Comparison of ENCODE assay signal across 13 cellular contexts in genomic region chr21:36693144-36694040, GRCh38. TPM values are rescaled to one million over a fixed set of nuclear protein-coding genes. Genes with fewer than 3 reads are reported as not detected.
DNase-seq lines count a peak whose midpoint lies in the region; ATAC-seq and TF ChIP-seq lines count a peak whose summit lies in the region.
"Had no signal": no experiment of that assay in that cellular context is flagged by ENCODE, and none has a peak within 500 bp of the region (broad histone marks: within the 10 kb centered on the region; RNA-seq: fewer than 3 reads in every experiment).

No MANE protein-coding gene starts in this region.

- H3K4me3 Mint-ChIP-seq in stimulated activated memory B cell treated with anti-CD40 and anti-IgM and Interleukin-4, amounts not matched to agents 10 μg/mL and 1 μg/mL and 100 μg/mL, for 72 hours = no peak overlapping the region

- H3K27me3 ChIP-seq in SK-N-SH (ENCODE audit: insufficient read depth) (peaks cover 94% of the 10 kb centered on the region), hepatocyte (peaks cover 98% of the 10 kb centered on the region)

- H3K4me1 ChIP-seq in SK-N-SH (ENCODE audit: control insufficient read depth in 1 of 2, insufficient read depth in 2 of 2, low read depth in 1 of 2, low read length in 1 of 2) (no peaks in the 10 kb centered on the region; a peak in 1 of 4 replicates), hepatocyte (ENCODE audit: insufficient read depth) (peaks cover 4% of the 10 kb centered on the region)

- ATAC-seq in stimulated activated memory B cell treated with anti-CD40 and anti-IgM and Interleukin-4, amounts not matched to agents 10 μg/mL and 1 μg/mL and 100 μg/mL, for 72 hours = no peak
- ATAC-seq in GM18511 (IDR thresholded peaks at IDR 0.05; ENCODE audit: unreplicated experiment) = no peak
- ATAC-seq: left ventricle myocardium superior had no signal

- DNase-seq in activated CD8-positive, alpha-beta memory T cell treated with anti-CD3 and anti-CD28 coated beads, Interleukin-2, amount 50 U/mL, for 48 hours = peak; percentile 54
- no peak for DNase-seq in activated CD8-positive, alpha-beta memory T cell treated with anti-CD3 and anti-CD28 coated beads for 24 hours
- DNase-seq in SK-N-SH (peak; percentile 55), hepatocyte (ENCODE audit: low spot score) (no peak), retinal pigment epithelial cell (ENCODE audit: low read depth) (no peak), SIG-M5 treated with dmso at 0.1 percent for 504 hours (lab: John Stamatoyannopoulos, UW; ENCODE audit: unreplicated experiment) (no peak)
- DNase-seq: left ventricle myocardium superior, NCI-H1092 treated with DMSO at 0.1 percent for 48 hours, T-cell had no signal

- H3K9me3 Mint-ChIP-seq in stimulated activated memory B cell treated with anti-CD40 and anti-IgM and Interleukin-4, amounts not matched to agents 10 μg/mL and 1 μg/mL and 100 μg/mL, for 72 hours = peaks cover 2% of the 10 kb centered on the region
- H3K9me3 Mint-ChIP-seq: T-cell had no signal

- TF ChIP-seq RAD21 in SK-N-SH (IDR thresholded peaks at IDR 0.05; ENCODE audit: low read length) = peak; percentile 14; the same call in 1 of the 2 replicates

- H3F3A ChIP-seq in SK-N-SH (replicated peaks; ENCODE audit: insufficient read depth) = no peaks in the 10 kb centered on the region

- 0 out of 2 replicates have a peak, but pooled peaks cover 3% of the 10 kb centered on the region for H3K9me3 ChIP-seq in SK-N-SH
- H3K9me3 ChIP-seq in hepatocyte (ENCODE audit: low read depth) = no peaks in the 10 kb centered on the region

- peaks cover 94% of the 10 kb centered on the region for H3K27me3 Mint-ChIP-seq in stimulated activated memory B cell treated with anti-CD40 and anti-IgM and Interleukin-4, amounts not matched to agents 10 μg/mL and 1 μg/mL and 100 μg/mL, for 72 hours

- 23% methylated on average over 32 of the region's 74 CpGs for WGBS in SK-N-SH (ENCODE audit: low lambda C conversion rate)
- 3% methylated on average over 74 of the region's 74 CpGs for WGBS in hepatocyte (ENCODE audit: low lambda C conversion rate, missing lambda C conversion rate)

- POLR2A ChIA-PET in SK-N-SH (lab: Yijun Ruan, JAX) = no interaction called here

- H3K4me2 ChIP-seq in SK-N-SH (no peak overlapping the region), hepatocyte (peak overlapping the region; percentile 62)

- no peaks in the 10 kb centered on the region for H3K4me1 Mint-ChIP-seq in stimulated activated memory B cell treated with anti-CD40 and anti-IgM and Interleukin-4, amounts not matched to agents 10 μg/mL and 1 μg/mL and 100 μg/mL, for 72 hours

- H3K36me3 Mint-ChIP-seq in stimulated activated memory B cell treated with anti-CD40 and anti-IgM and Interleukin-4, amounts not matched to agents 10 μg/mL and 1 μg/mL and 100 μg/mL, for 72 hours = no peaks in the 10 kb centered on the region
- H3K36me3 Mint-ChIP-seq: T-cell had no signal

- H3K36me3 ChIP-seq in SK-N-SH (replicated peaks in 1 of 2; ENCODE audit: control insufficient read depth in 1 of 2, insufficient read depth in 2 of 2, low read length in 1 of 2) (no peaks in the 10 kb centered on the region), hepatocyte (replicated peaks; ENCODE audit: insufficient read depth, low read depth) (no peaks in the 10 kb centered on the region)

- TF ChIP-seq CTCF in SK-N-SH (IDR thresholded peaks at IDR 0.05) = peak; percentile 41
- peak; percentile 36 for TF ChIP-seq CTCF in hepatocyte (IDR thresholded peaks at IDR 0.05; ENCODE audit: poor library complexity)
- TF ChIP-seq CTCF in retinal pigment epithelial cell (conservative IDR thresholded peaks at IDR 0.05; ENCODE audit: low read depth, low read length) = peak; percentile 48

- H4K20me1 ChIP-seq in SK-N-SH (ENCODE audit: insufficient read depth) = peaks cover 23% of the 10 kb centered on the region; the same call in 1 of the 2 replicates
- H4K20me1 ChIP-seq in hepatocyte (ENCODE audit: insufficient read depth, poor library complexity, severe bottlenecking) = no peaks in the 10 kb centered on the region

- H3K79me2 ChIP-seq in SK-N-SH (ENCODE audit: insufficient read depth) = no peaks in the 10 kb centered on the region
- no peaks in the 10 kb centered on the region for H3K79me2 ChIP-seq in hepatocyte

- TF ChIP-seq EP300 in SK-N-SH (IDR thresholded peaks at IDR 0.05; ENCODE audit: borderline replicate concordance in 1 of 2, low read depth in 1 of 2, low read length in 1 of 2) = no peak

- CTCF ChIA-PET in SK-N-SH (lab: Yijun Ruan, JAX) = interaction anchor here (0.7 to 1.9 kb wide), 6 partner anchors 13 to 190 kb away, joined by 3 to 7 read pairs (median 4); no protein-coding TSS in a partner anchor

- H3K27ac Mint-ChIP-seq in stimulated activated memory B cell treated with anti-CD40 and anti-IgM and Interleukin-4, amounts not matched to agents 10 μg/mL and 1 μg/mL and 100 μg/mL, for 72 hours = no peak overlapping the region

- H3K4me3 ChIP-seq in SK-N-SH (ENCODE audit: low read depth in 2 of 2, low read length in 1 of 2) (no peak overlapping the region), hepatocyte (no peak overlapping the region), retinal pigment epithelial cell (ENCODE audit: low read length) (no peak overlapping the region)

- H3K9me2 ChIP-seq in SK-N-SH (no peaks in the 10 kb centered on the region), hepatocyte (replicated peaks; ENCODE audit: insufficient read depth) (no peaks in the 10 kb centered on the region)

- no peak overlapping the region for H3K27ac ChIP-seq in SK-N-SH (ENCODE audit: low read depth in 2 of 2, low read length in 1 of 2)
- H3K27ac ChIP-seq in hepatocyte = no peak overlapping the region

- no peak overlapping the region for H2AFZ ChIP-seq in SK-N-SH (ENCODE audit: low read depth)
- peak overlapping the region; percentile 63 for H2AFZ ChIP-seq in hepatocyte

- no peak overlapping the region for H3K9ac ChIP-seq in SK-N-SH

TF ChIP-seq in SK-N-SH, 30 proteins besides CTCF, POLR2A, EP300 and RAD21:
- no peak for TF ChIP-seq MEF2A (IDR thresholded peaks at IDR 0.05; ENCODE audit: borderline replicate concordance, low read depth)
- no peak for TF ChIP-seq FOXJ3 (CRISPR knock-in tag; IDR thresholded peaks at IDR 0.05)
- TF ChIP-seq REST (IDR thresholded peaks at IDR 0.05; ENCODE audit: low read depth, low read length) = no peak
TF ChIP-seq in SK-N-SH: peak in this region for 0.

RNA-seq across cellular contexts. Expression of gene SIM2, which starts 5.5 kb away (rescaled TPM):
- polyA plus RNA-seq in SK-N-SH (2012; rRNA removed) = not detected in 2 replicates
- polyA plus RNA-seq in SK-N-SH (2012; cell fraction: cytosol; rRNA removed) = not detected in 2 replicates
- not detected in 2 replicates for polyA plus RNA-seq in SK-N-SH (2012; cell fraction: nucleus; rRNA removed)
- total RNA-seq in hepatocyte = 0.20 and 0.76 TPM in 2 replicates
- 0.13 and 0.35 TPM in 2 replicates for polyA plus RNA-seq in hepatocyte
- total RNA-seq: fibroblast of lung, left ventricle myocardium superior, posterior vena cava had no signal

Comparison
In these comparisons a context has a peak if more than half of its experiments do, and no peak if none do; other contexts are left out.
1. DNase-seq: peak in activated CD8-positive, alpha-beta memory T cell treated with anti-CD3 and anti-CD28 coated beads, Interleukin-2, amount 50 U/mL, for 48 hours (single experiment) and SK-N-SH (single experiment); none in activated CD8-positive, alpha-beta memory T cell treated with anti-CD3 and anti-CD28 coated beads for 24 hours (single experiment), hepatocyte (single experiment), retinal pigment epithelial cell (single experiment) and SIG-M5 treated with dmso at 0.1 percent for 504 hours (single experiment).
2. Peak in every context shown above with its lines, with median percentiles within 50 percentile points of each other: CTCF ChIP-seq.